ENCODE assay signal across 17 cellular contexts in the genomic region with DNA sequence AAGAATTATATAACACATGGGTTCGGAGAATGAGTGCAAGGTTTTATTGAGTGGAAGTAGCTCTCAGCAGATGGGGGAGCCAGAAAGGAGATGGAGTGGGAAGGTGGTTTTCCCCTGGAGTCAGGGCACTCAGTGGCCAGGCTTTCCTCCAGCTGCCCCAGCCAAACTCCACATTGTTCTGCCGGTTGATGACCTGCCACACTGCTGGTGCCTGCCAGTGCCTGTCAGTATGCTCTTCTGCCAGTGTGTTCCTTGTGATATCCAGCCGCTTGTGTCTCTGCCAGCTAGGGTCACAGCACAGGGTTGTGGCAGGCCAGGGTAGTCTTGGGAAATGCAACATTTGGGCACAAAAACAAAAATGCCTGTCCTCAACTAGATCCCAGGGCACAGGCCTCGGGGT.
DNase-seq lines count a peak whose midpoint lies in the region; ATAC-seq and TF ChIP-seq lines count a peak whose summit lies in the region.
"Had no signal": no experiment of that assay in that cellular context is flagged by ENCODE, and none has a peak within 500 bp of the region (broad histone marks: within the 10 kb centered on the region; RNA-seq: fewer than 3 reads in every experiment).

No MANE protein-coding gene starts in this region.

- intact Hi-C loops in heart left ventricle (cut with DNase I) (no loop called here), right lobe of liver (cut with DNase I) (no loop called here), CD14-positive monocyte (cut with micrococcal nuclease) (no loop called here)

- H3K9me3 Mint-ChIP-seq in CD14-positive monocyte (peaks cover 0 to 2% (median 0%) of the 10 kb centered on the region in 7 donors), mesothelial cell of epicardium (no peaks in the 10 kb centered on the region)

- no peaks in the 10 kb centered on the region for H3K4me1 Mint-ChIP-seq in CD14-positive monocyte
- peaks cover 18% of the 10 kb centered on the region for H3K4me1 Mint-ChIP-seq in mesothelial cell of epicardium

- TF ChIP-seq POLR2A in heart left ventricle (IDR thresholded peaks at IDR 0.05) (no peak), right lobe of liver (IDR thresholded peaks at IDR 0.05) (no peak)

- H3K4me1 ChIP-seq in heart left ventricle (no peaks in the 10 kb centered on the region), right atrium auricular region (no peaks in the 10 kb centered on the region), right lobe of liver (no peaks in the 10 kb centered on the region)
- H3K4me1 ChIP-seq: SJCRH30 had no signal

- peak overlapping the region in 1 of 7 donors; percentile 42 for H3K27ac Mint-ChIP-seq in CD14-positive monocyte
- no peak overlapping the region for H3K27ac Mint-ChIP-seq in mesothelial cell of epicardium

- CTCF ChIA-PET in RWPE1 (lab: Yijun Ruan, JAX) = no interaction called here

- DNase-seq in heart left ventricle (peak in 2 of 5 donors; percentile 7 to 47), right atrium auricular region (ENCODE audit: low spot score) (no peak), RWPE1 (ENCODE audit: low spot score) (no peak), right lobe of liver (peak; percentile 74 to 89 (median 75)), CD14-positive monocyte (ENCODE audit: low spot score) (no peak), mesothelial cell of epicardium (ENCODE audit: low spot score in 2 of 2, unreplicated experiment in 2 of 2) (no peak)
- DNase-seq: Kasumi-1, MG63, NCI-H1417, NCI-H1694 treated with DMSO at 0.1 percent for 48 hours, NCI-H2081 treated with DMSO at 0.1 percent for 48 hours, NCI-H2171 treated with DMSO at 0.1 percent for 48 hours, NCI-H524 treated with DMSO at 0.1 percent for 48 hours, PC-3, RPMI8226, SJCRH30 had no signal

- POLR2A ChIA-PET in RWPE1 (lab: Yijun Ruan, JAX; ENCODE audit: low non-redundant PET) = no interaction called here

- TF ChIP-seq CTCF in heart left ventricle (IDR thresholded peaks at IDR 0.05) = no peak
- no peak for TF ChIP-seq CTCF in right atrium auricular region (IDR thresholded peaks at IDR 0.05)
- no peak for TF ChIP-seq CTCF in RWPE1 (conservative IDR thresholded peaks at IDR 0.05; ENCODE audit: low read depth)
- TF ChIP-seq CTCF in right lobe of liver (IDR thresholded peaks at IDR 0.05) = no peak
- TF ChIP-seq CTCF in CD14-positive monocyte (IDR thresholded peaks at IDR 0.05) = no peak
- TF ChIP-seq CTCF in mesothelial cell of epicardium (IDR thresholded peaks at IDR 0.05; ENCODE audit: unreplicated experiment) = no peak

- H3K4me3 Mint-ChIP-seq in CD14-positive monocyte (no peak overlapping the region), mesothelial cell of epicardium (no peak overlapping the region)

- H3K9me3 ChIP-seq in heart left ventricle (no peaks in the 10 kb centered on the region), right atrium auricular region (no peaks in the 10 kb centered on the region), right lobe of liver (no peaks in the 10 kb centered on the region)
- H3K9me3 ChIP-seq: MG63, SJCRH30 had no signal

- H3K36me3 Mint-ChIP-seq in CD14-positive monocyte (no peaks in the 10 kb centered on the region), mesothelial cell of epicardium (no peaks in the 10 kb centered on the region)

- H3K4me3 ChIP-seq in heart left ventricle (no peak overlapping the region), right atrium auricular region (no peak overlapping the region), right lobe of liver (no peak overlapping the region)
- H3K4me3 ChIP-seq: MG63, SJCRH30 had no signal

- no peaks in the 10 kb centered on the region for H3K27me3 ChIP-seq in heart left ventricle
- no peaks in the 10 kb centered on the region for H3K27me3 ChIP-seq in right atrium auricular region
- H3K27me3 ChIP-seq in right lobe of liver = no peaks in the 10 kb centered on the region
- H3K27me3 ChIP-seq: MG63, SJCRH30 had no signal

- H3K27ac ChIP-seq in heart left ventricle (no peak overlapping the region), right atrium auricular region (no peak overlapping the region), RWPE1 (0 out of 2 replicates have a peak overlapping the region, but pooled peaks have one; percentile 24), right lobe of liver (no peak overlapping the region)
- H3K27ac ChIP-seq: SJCRH30 had no signal

- 73 to 85% (median 75%) methylated on average over 4 of the region's 4 CpGs for whole genome bisulfite sequencing in heart left ventricle, 4 donors
- WGBS in right lobe of liver (ENCODE audit: insufficient coverage, low coverage, low lambda C conversion rate, missing lambda C conversion rate) = 33% methylated on average over 3 of the region's 4 CpGs

- ATAC-seq in heart left ventricle (peak in 3 of 4 donors; percentile 53 to 84 (median 59)), right lobe of liver (peak in 3 of 4 donors; percentile 95 to 97 (median 96)), HG03280 (IDR thresholded peaks at IDR 0.05; ENCODE audit: unreplicated experiment) (no peak)
- ATAC-seq: PC-3 had no signal

- peaks cover 0 to 5% (median 2%) of the 10 kb centered on the region in 3 donors for H3K27me3 Mint-ChIP-seq in CD14-positive monocyte (ENCODE audit: low read depth in 3 of 3)
- H3K27me3 Mint-ChIP-seq in mesothelial cell of epicardium (ENCODE audit: low read depth) = no peaks in the 10 kb centered on the region

- H3K36me3 ChIP-seq in heart left ventricle = no peaks in the 10 kb centered on the region
- H3K36me3 ChIP-seq in right atrium auricular region = no peaks in the 10 kb centered on the region
- no peaks in the 10 kb centered on the region for H3K36me3 ChIP-seq in right lobe of liver
- H3K36me3 ChIP-seq: MG63, SJCRH30 had no signal

Comparison
In these comparisons a context has a peak if more than half of its experiments do, and no peak if none do; other contexts are left out.
1. DNase-seq: peak in right lobe of liver (3 of 3); none in right atrium auricular region (single experiment), RWPE1 (single experiment), CD14-positive monocyte (single experiment) and mesothelial cell of epicardium (0 of 2).